ENCODE assay signal across 23 cellular contexts in genomic region chr11:64523456-64524187, GRCh38. TPM values are rescaled to one million over a fixed set of nuclear protein-coding genes. Genes with fewer than 3 reads are reported as not detected.
"Had no signal": no experiment of that assay in that cellular context is flagged by ENCODE, and none has a peak within 500 bp of the region (broad histone marks: within the 10 kb centered on the region; RNA-seq: fewer than 3 reads in every experiment).

No MANE protein-coding gene starts in this region.

- ATAC-seq: body of pancreas; left lung; stimulated activated naive CD8-positive, alpha-beta T cell treated with anti-CD3 and anti-CD28 coated beads, Interleukin-15, amount 100 ng/mL, for 72 hours had no signal

- H2AFZ ChIP-seq: parathyroid adenoma had no signal

- H3K4me1 Mint-ChIP-seq: activated naive CD8-positive, alpha-beta T cell treated with anti-CD3 and anti-CD28 coated beads for 36 hours; endodermal cell; stimulated activated naive CD8-positive, alpha-beta T cell treated with anti-CD3 and anti-CD28 coated beads, Interleukin-15, amount 100 ng/mL, for 72 hours had no signal

- DNase-seq: activated CD4-positive, alpha-beta T cell treated with anti-CD3 and anti-CD28 coated beads, Interleukin-2, amount 50 U/mL, for 4 hours; activated gamma-delta T cell treated with Interleukin-2 at 50 U/mL for 16 hours; activated naive CD8-positive, alpha-beta T cell treated with anti-CD3 and anti-CD28 coated beads for 36 hours; body of pancreas; endodermal cell; foreskin fibroblast; hypothalamus; naive B cell; retina; stimulated activated naive CD8-positive, alpha-beta T cell treated with anti-CD3 and anti-CD28 coated beads, Interleukin-15, amount 100 ng/mL, for 72 hours; T-helper 2 cell had no signal

- H3K36me3 ChIP-seq: left lung had no signal

- H3K36me3 Mint-ChIP-seq: activated naive CD8-positive, alpha-beta T cell treated with anti-CD3 and anti-CD28 coated beads for 36 hours; naive B cell had no signal

- H3K27me3 ChIP-seq: body of pancreas had no signal

- H3K4me3 Mint-ChIP-seq: activated naive CD8-positive, alpha-beta T cell treated with anti-CD3 and anti-CD28 coated beads for 36 hours; activated T-helper 1 cell treated with anti-CD3 and anti-CD28 coated beads, Interleukin-12 subunit alpha, Interleukin-12 subunit beta, Interleukin-2, Interleukin-4 antibody, amounts not matched to agents 30 ng/mL and 10 ng/mL and 1 ng/mL, durations not matched to agents 14 hours and 24 hours and 36 hours; endodermal cell; naive B cell; stimulated activated naive CD8-positive, alpha-beta T cell treated with anti-CD3 and anti-CD28 coated beads, Interleukin-15, amount 100 ng/mL, for 72 hours had no signal

- H3K79me2 ChIP-seq: parathyroid adenoma had no signal

- H3K4me1 ChIP-seq: body of pancreas, left lung, parathyroid adenoma had no signal

- H3K9me3 Mint-ChIP-seq: activated naive CD8-positive, alpha-beta T cell treated with anti-CD3 and anti-CD28 coated beads for 36 hours; activated T-helper 1 cell treated with anti-CD3 and anti-CD28 coated beads, Interleukin-12 subunit alpha, Interleukin-12 subunit beta, Interleukin-2, Interleukin-4 antibody, amounts not matched to agents 30 ng/mL and 10 ng/mL and 1 ng/mL, durations not matched to agents 14 hours and 24 hours and 36 hours; endodermal cell; stimulated activated naive CD8-positive, alpha-beta T cell treated with anti-CD3 and anti-CD28 coated beads, Interleukin-15, amount 100 ng/mL, for 72 hours had no signal

- H3K27ac ChIP-seq: body of pancreas, epithelial cell of prostate, left lung, parathyroid adenoma had no signal

- H3K9me3 ChIP-seq: body of pancreas, left lung had no signal

- H3K27ac Mint-ChIP-seq: activated naive CD8-positive, alpha-beta T cell treated with anti-CD3 and anti-CD28 coated beads for 36 hours; activated T-helper 1 cell treated with anti-CD3 and anti-CD28 coated beads, Interleukin-12 subunit alpha, Interleukin-12 subunit beta, Interleukin-2, Interleukin-4 antibody, amounts not matched to agents 30 ng/mL and 10 ng/mL and 1 ng/mL, durations not matched to agents 14 hours and 24 hours and 36 hours; endodermal cell had no signal

- H3K4me3 ChIP-seq: body of pancreas, dorsolateral prefrontal cortex, left lung had no signal

- H3K9ac ChIP-seq: parathyroid adenoma had no signal

RNA-seq across cellular contexts. Expression of gene SLC22A11, which starts 32.1 kb away (rescaled TPM):
- total RNA-seq: activated CD8-positive, alpha-beta memory T cell treated with anti-CD3 and anti-CD28 coated beads for 36 hours; activated naive CD8-positive, alpha-beta T cell treated with anti-CD3 and anti-CD28 coated beads for 36 hours; activated T-helper 1 cell treated with anti-CD3 and anti-CD28 coated beads, Interleukin-12 subunit alpha, Interleukin-12 subunit beta, Interleukin-2, Interleukin-4 antibody, amounts not matched to agents 30 ng/mL and 10 ng/mL and 1 ng/mL, durations not matched to agents 14 hours and 24 hours and 36 hours; body of pancreas; cardiac septum; endodermal cell; left lung; lung microvascular endothelial cell; mononuclear cell; skeletal muscle tissue; temporal lobe had no signal
- polyA plus RNA-seq: keratinocyte had no signal
